ENCODE assay signal across 13 cellular contexts in genomic region chr1:200081982-200082272, GRCh38. TPM values are rescaled to one million over a fixed set of nuclear protein-coding genes. Genes with fewer than 3 reads are reported as not detected.
"Had no signal": no experiment of that assay in that cellular context is flagged by ENCODE, and none has a peak within 500 bp of the region (broad histone marks: within the 10 kb centered on the region; RNA-seq: fewer than 3 reads in every experiment).

No MANE protein-coding gene starts in this region.

- H3K36me3 ChIP-seq: breast epithelium, left ventricle myocardium inferior, neutrophil, thoracic aorta had no signal

- H3K9me3 Mint-ChIP-seq: activated CD4-positive, alpha-beta memory T cell treated with anti-CD3 and anti-CD28 coated beads for 36 hours; activated naive CD8-positive, alpha-beta T cell treated with anti-CD3 and anti-CD28 coated beads for 36 hours; stimulated activated naive CD8-positive, alpha-beta T cell treated with anti-CD3 and anti-CD28 coated beads, Interleukin-15, amount 100 ng/mL, for 72 hours had no signal

- H3K27me3 ChIP-seq: breast epithelium had no signal

- ATAC-seq: stimulated activated naive CD8-positive, alpha-beta T cell treated with anti-CD3 and anti-CD28 coated beads, Interleukin-15, amount 100 ng/mL, for 72 hours had no signal

- H3K36me3 Mint-ChIP-seq: activated CD4-positive, alpha-beta memory T cell treated with anti-CD3 and anti-CD28 coated beads for 36 hours; activated naive CD8-positive, alpha-beta T cell treated with anti-CD3 and anti-CD28 coated beads for 36 hours had no signal

- H3K4me1 ChIP-seq: breast epithelium had no signal

- H3K4me3 Mint-ChIP-seq: activated CD4-positive, alpha-beta memory T cell treated with anti-CD3 and anti-CD28 coated beads for 36 hours; activated naive CD8-positive, alpha-beta T cell treated with anti-CD3 and anti-CD28 coated beads for 36 hours; stimulated activated naive CD8-positive, alpha-beta T cell treated with anti-CD3 and anti-CD28 coated beads, Interleukin-15, amount 100 ng/mL, for 72 hours had no signal

- H3K4me1 Mint-ChIP-seq: activated naive CD8-positive, alpha-beta T cell treated with anti-CD3 and anti-CD28 coated beads for 36 hours; stimulated activated naive CD8-positive, alpha-beta T cell treated with anti-CD3 and anti-CD28 coated beads, Interleukin-15, amount 100 ng/mL, for 72 hours had no signal

- DNase-seq: activated CD4-positive, alpha-beta memory T cell treated with anti-CD3 and anti-CD28 coated beads for 36 hours; activated CD4-positive, alpha-beta T cell treated with anti-CD3 and anti-CD28 coated beads for 1 hour; activated gamma-delta T cell treated with Interleukin-2 at 50 U/mL for 16 hours; activated naive CD8-positive, alpha-beta T cell treated with anti-CD3 and anti-CD28 coated beads for 36 hours; activated T-cell treated with anti-CD3 and anti-CD28 coated beads, Interleukin-2, amount 50 U/mL, for 48 hours; left ventricle myocardium inferior; mesenchymal stem cell; stimulated activated CD4-positive, alpha-beta T cell treated with anti-CD3 and anti-CD28 coated beads, Interleukin-4, amount 100 ng/mL, for 4 hours; stimulated activated naive CD8-positive, alpha-beta T cell treated with anti-CD3 and anti-CD28 coated beads, Interleukin-15, amount 100 ng/mL, for 72 hours had no signal

- H3K4me3 ChIP-seq: breast epithelium, left ventricle myocardium inferior, thoracic aorta had no signal

- H3K9me3 ChIP-seq: breast epithelium, left ventricle myocardium inferior, neutrophil, thoracic aorta had no signal

- H3K27ac ChIP-seq: breast epithelium, neutrophil, thoracic aorta had no signal

- H3K27ac Mint-ChIP-seq: activated CD4-positive, alpha-beta memory T cell treated with anti-CD3 and anti-CD28 coated beads for 36 hours; activated naive CD8-positive, alpha-beta T cell treated with anti-CD3 and anti-CD28 coated beads for 36 hours; stimulated activated naive CD8-positive, alpha-beta T cell treated with anti-CD3 and anti-CD28 coated beads, Interleukin-15, amount 100 ng/mL, for 72 hours had no signal

RNA-seq across cellular contexts. Expression of gene NR5A2, which starts 54.4 kb away (rescaled TPM):
- total RNA-seq: activated CD4-positive, alpha-beta memory T cell treated with anti-CD3 and anti-CD28 coated beads for 36 hours; T-helper 2 cell treated with Interferon-gamma antibody and Interleukin-4, amounts not matched to agents 100 ng/mL and 5 ng/mL, for 36 hours had no signal
